Comparison of ENCODE assay signal across 29 cellular contexts in genomic region chr10:73190188-73190587, GRCh38.
"Had no signal": no experiment of that assay in that cellular context is flagged by ENCODE, and none has a peak within 500 bp of the region (broad histone marks: within the 10 kb centered on the region; RNA-seq: fewer than 3 reads in every experiment).

No MANE protein-coding gene starts in this region.

- FAIRE-seq: endometrium, endothelial cell of umbilical vein, frontal cortex had no signal

- ATAC-seq: effector memory CD8-positive, alpha-beta T cell; esophagus mucosa; foreskin keratinocyte; gastrocnemius medialis; gastroesophageal sphincter; heart left ventricle; heart right ventricle had no signal

- H3K9me3 ChIP-seq: colonic mucosa, esophagus muscularis mucosa, esophagus squamous epithelium, gastrocnemius medialis, gastroesophageal sphincter, heart left ventricle, heart right ventricle had no signal

- H3K4me3 Mint-ChIP-seq: dendritic cell treated with granulocyte-macrophage colony-stimulating factor and Interleukin-4, amounts not matched to agents 40 ng/mL and 50 ng/mL, for 4 days; effector memory CD8-positive, alpha-beta T cell; endodermal cell had no signal

- H3K4me1 ChIP-seq: colonic mucosa, esophagus muscularis mucosa, esophagus squamous epithelium, gastrocnemius medialis, gastroesophageal sphincter, heart left ventricle, heart right ventricle had no signal

- H3K27me3 ChIP-seq: colonic mucosa, dorsolateral prefrontal cortex, esophagus muscularis mucosa, esophagus squamous epithelium, foreskin keratinocyte, gastrocnemius medialis, gastroesophageal sphincter, heart left ventricle, heart right ventricle, hepatocyte had no signal

- H3K27me3 Mint-ChIP-seq: dendritic cell treated with granulocyte-macrophage colony-stimulating factor and Interleukin-4, amounts not matched to agents 40 ng/mL and 50 ng/mL, for 4 days; effector memory CD8-positive, alpha-beta T cell had no signal

- H3K4me3 ChIP-seq: colonic mucosa, coronary artery, dorsolateral prefrontal cortex, esophagus muscularis mucosa, esophagus squamous epithelium, gastrocnemius medialis, gastroesophageal sphincter, heart left ventricle, heart right ventricle, hepatocyte had no signal

- H2AFZ ChIP-seq: hepatocyte had no signal

- H3K27ac Mint-ChIP-seq: dendritic cell treated with granulocyte-macrophage colony-stimulating factor and Interleukin-4, amounts not matched to agents 40 ng/mL and 50 ng/mL, for 4 days; effector memory CD8-positive, alpha-beta T cell; endodermal cell had no signal

- H3K4me2 ChIP-seq: hepatocyte had no signal

- H3K79me2 ChIP-seq: hepatocyte had no signal

- H3K4me1 Mint-ChIP-seq: endodermal cell had no signal

- H3K36me3 ChIP-seq: colonic mucosa had no signal

- H3K27ac ChIP-seq: colonic mucosa, coronary artery, dorsolateral prefrontal cortex, epithelial cell of prostate, esophagus muscularis mucosa, esophagus squamous epithelium, foreskin keratinocyte, gastrocnemius medialis, gastroesophageal sphincter, heart left ventricle, heart right ventricle, hepatocyte had no signal

- DNase-seq: colonic mucosa; cortex of kidney; dermis blood vessel endothelial cell; dorsolateral prefrontal cortex; effector CD4-positive, alpha-beta T cell; effector CD8-positive, alpha-beta T cell; effector memory CD4-positive, alpha-beta T cell; effector memory CD8-positive, alpha-beta T cell; endodermal cell; erythroblast; esophagus squamous epithelium; foreskin fibroblast; foreskin keratinocyte; foreskin melanocyte; gastrocnemius medialis; glutamatergic neuron; head of caudate nucleus; heart left ventricle; heart right ventricle had no signal
